In genomic region chr3:160094562-160094961, GRCh38 we compare ENCODE assay signal across 1 cellular context.
TF ChIP-seq lines count a peak whose summit lies in the region.

No MANE protein-coding gene starts in this region.

TF ChIP-seq in HepG2, 621 proteins besides CTCF, POLR2A, EP300 and RAD21 (continued from another document):
- no peak for TF ChIP-seq ZMYM2 (CRISPR knock-in tag; IDR thresholded peaks at IDR 0.05)
- TF ChIP-seq TFDP2 (CRISPR knock-in tag; IDR thresholded peaks at IDR 0.05): no peak
- peak; percentile 13; the same call in 1 of the 2 replicates for TF ChIP-seq SALL1 (CRISPR knock-in tag; IDR thresholded peaks at IDR 0.05)
- no peak for TF ChIP-seq ZNF234 (CRISPR knock-in tag; conservative IDR thresholded peaks at IDR 0.05)
- peak; percentile 30; the same call in 1 of the 2 replicates for TF ChIP-seq BCL6 (CRISPR knock-in tag; IDR thresholded peaks at IDR 0.05)
- no peak for TF ChIP-seq ATF3 (CRISPR knock-in tag; IDR thresholded peaks at IDR 0.05)
- TF ChIP-seq SETDB1 (CRISPR knock-in tag; IDR thresholded peaks at IDR 0.05; ENCODE audit: borderline replicate concordance): no peak
- TF ChIP-seq MAX (IDR thresholded peaks at IDR 0.05): peak; percentile 40; the same call in 1 of the 2 replicates
- TF ChIP-seq MIXL1 (CRISPR knock-in tag; IDR thresholded peaks at IDR 0.05): no peak
- TF ChIP-seq DRAP1 (CRISPR knock-in tag; IDR thresholded peaks at IDR 0.05): no peak
- TF ChIP-seq ZSCAN12 (CRISPR knock-in tag; IDR thresholded peaks at IDR 0.05): no peak
- no peak for TF ChIP-seq IKZF4 (CRISPR knock-in tag; IDR thresholded peaks at IDR 0.05; ENCODE audit: borderline replicate concordance, low read depth, not compliant biosample characterization)
- TF ChIP-seq BATF2 (CRISPR knock-in tag; IDR thresholded peaks at IDR 0.05): no peak
- TF ChIP-seq MTF1 (CRISPR knock-in tag; IDR thresholded peaks at IDR 0.05): no peak
- TF ChIP-seq TCF7 (IDR thresholded peaks at IDR 0.05; ENCODE audit: low read depth): peak; percentile 46
- TF ChIP-seq ZNF773 (CRISPR knock-in tag; IDR thresholded peaks at IDR 0.05; ENCODE audit: borderline replicate concordance): no peak
- TF ChIP-seq HMGXB3 (CRISPR knock-in tag; IDR thresholded peaks at IDR 0.05; ENCODE audit: borderline replicate concordance): no peak
- TF ChIP-seq NPAS2 (CRISPR knock-in tag; IDR thresholded peaks at IDR 0.05; ENCODE audit: borderline replicate concordance): no peak
- TF ChIP-seq NR2F6 (IDR thresholded peaks at IDR 0.05): peak; percentile 79
- peak; percentile 61; the same call in 1 of the 2 replicates for TF ChIP-seq NR2F6 (CRISPR knock-in tag; IDR thresholded peaks at IDR 0.05)
- TF ChIP-seq ZNF800 (CRISPR knock-in tag; IDR thresholded peaks at IDR 0.05): no peak
- TF ChIP-seq ZNF484 (CRISPR knock-in tag; IDR thresholded peaks at IDR 0.05; ENCODE audit: borderline replicate concordance, low read depth): no peak
- TF ChIP-seq ZBTB4 (CRISPR knock-in tag; IDR thresholded peaks at IDR 0.05; ENCODE audit: borderline replicate concordance): no peak
- TF ChIP-seq ZNF468 (CRISPR knock-in tag; IDR thresholded peaks at IDR 0.05): no peak
- no peak for TF ChIP-seq ZNF3 (CRISPR knock-in tag; IDR thresholded peaks at IDR 0.05)
- TF ChIP-seq SKIL (CRISPR knock-in tag; IDR thresholded peaks at IDR 0.05; ENCODE audit: borderline replicate concordance): no peak
- no peak for TF ChIP-seq MBD4 (IDR thresholded peaks at IDR 0.05; ENCODE audit: borderline replicate concordance, low read length)
- TF ChIP-seq ARID5B (CRISPR knock-in tag; IDR thresholded peaks at IDR 0.05): 0 out of 2 replicates have a peak, but pooled peaks have one; percentile 28
- no peak for TF ChIP-seq ZNF761 (CRISPR knock-in tag; conservative IDR thresholded peaks at IDR 0.05)
- no peak for TF ChIP-seq TERF1 (CRISPR knock-in tag; IDR thresholded peaks at IDR 0.05)
- TF ChIP-seq HMGA1 (CRISPR knock-in tag; conservative IDR thresholded peaks at IDR 0.05): no peak
- TF ChIP-seq ZNF770 (CRISPR knock-in tag; IDR thresholded peaks at IDR 0.05): no peak
- TF ChIP-seq ZFP62 (CRISPR knock-in tag; IDR thresholded peaks at IDR 0.05): no peak
- peak; percentile 32 to 66; a peak in 1 of 4 replicates for TF ChIP-seq NR2F1 (CRISPR knock-in tag; IDR thresholded peaks at IDR 0.05)
